21 cellular contexts compared by ENCODE assay signal in genomic region chr9:106846307-106846706, GRCh38. TPM values are rescaled to one million over a fixed set of nuclear protein-coding genes. Genes with fewer than 3 reads are reported as not detected.
"Had no signal": no experiment of that assay in that cellular context is flagged by ENCODE, and none has a peak within 500 bp of the region (broad histone marks: within the 10 kb centered on the region; RNA-seq: fewer than 3 reads in every experiment).

No MANE protein-coding gene starts in this region.

- DNase-seq: Karpas-422, KG1, MG63, NCI-H1092, NCI-H1105 treated with DMSO at 0.1 percent for 48 hours, NCI-H1417 treated with DMSO at 0.1 percent for 48 hours, NCI-H146, NCI-H1694 treated with DMSO at 0.1 percent for 48 hours, NCI-H1930, NCI-H2081, NCI-H2107, NCI-H2227 treated with DMSO at 0.1 percent for 48 hours, NCI-H524 treated with DMSO at 0.1 percent for 48 hours, NCI-H69, NCI-H774, SHP77 treated with DMSO at 0.1 percent for 48 hours, SJCRH30 had no signal

- H3K27me3 ChIP-seq: MG63, SJCRH30 had no signal

- H3K9me3 ChIP-seq: MG63, SJCRH30 had no signal

- ATAC-seq: HepG2, Right ventricle myocardium inferior, SK-N-SH treated with all-trans-retinoic acid at 6 μM for 48 hours had no signal

- H3K4me3 ChIP-seq: MG63, SJCRH30 had no signal

- FAIRE-seq: HepG2 had no signal

- H3K27ac ChIP-seq: RWPE1, SJCRH30 had no signal

- H3K36me3 ChIP-seq: MG63, SJCRH30 had no signal

RNA-seq across cellular contexts. Expression of gene ZNF462, which starts 16.7 kb away (rescaled TPM):
- total RNA-seq: HepG2 had no signal
- polyA plus RNA-seq: HepG2 had no signal
